In the genomic region with DNA sequence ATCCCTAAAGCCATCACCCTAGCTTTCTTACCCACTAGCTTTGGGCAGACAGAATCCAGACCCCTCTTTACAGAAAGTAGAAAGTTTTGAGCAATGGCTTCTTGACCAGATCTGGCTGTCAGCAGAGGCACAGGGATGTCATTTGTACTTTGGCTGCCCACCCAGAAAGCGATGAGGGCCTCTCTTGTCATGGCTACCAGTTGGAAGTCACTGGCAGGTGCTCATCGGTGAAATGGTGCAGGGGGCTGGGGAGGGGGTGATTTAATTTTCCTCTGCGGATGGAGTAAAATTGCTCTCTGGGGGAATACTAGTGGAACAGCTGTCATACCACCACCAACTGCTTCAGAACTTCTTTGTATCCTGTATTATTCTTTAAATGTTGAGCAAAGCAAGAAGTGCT, we compare ENCODE assay signal across 15 cellular contexts.
DNase-seq lines count a peak whose midpoint lies in the region; ATAC-seq lines count a peak whose summit lies in the region.
"Had no signal": no experiment of that assay in that cellular context is flagged by ENCODE, and none has a peak within 500 bp of the region (broad histone marks: within the 10 kb centered on the region; RNA-seq: fewer than 3 reads in every experiment).

No MANE protein-coding gene starts in this region.

- H3K27ac Mint-ChIP-seq in natural killer cell treated with Interleukin-12 subunit alpha and Interleukin-12 subunit beta and Interleukin-15 and Interleukin-18, amount 100 ng/mL, for 72 hours = no peak overlapping the region
- H3K27ac Mint-ChIP-seq: CD4-positive, alpha-beta T cell; GM23338 had no signal

- peak; percentile 37 for DNase-seq in NCI-H1436 (lab: John Stamatoyannopoulos, UW)
- DNase-seq in NCI-H1436 treated with DMSO at 0.1 percent for 48 hours (lab: John Stamatoyannopoulos, UW) = no peak
- peak; percentile 55 for DNase-seq in NCI-H2171 (lab: John Stamatoyannopoulos, UW)
- peak; percentile 86 for DNase-seq in SK-N-DZ (ENCODE audit: low spot score)
- peak; percentile 23 for DNase-seq in myocyte (ENCODE audit: low read depth)
- no peak for DNase-seq in stimulated activated CD4-positive, alpha-beta T cell treated with anti-CD3 and anti-CD28 coated beads, Interleukin-4, amount 100 ng/mL, for 24 hours
- DNase-seq in natural killer cell treated with Interleukin-12 subunit alpha and Interleukin-12 subunit beta and Interleukin-15 and Interleukin-18, amount 100 ng/mL, for 72 hours (ENCODE audit: low spot score) = no peak
- DNase-seq in stimulated activated CD4-positive, alpha-beta T cell treated with anti-CD3 and anti-CD28 coated beads, Interleukin-4, amount 100 ng/mL, for 1 hour = no peak
- DNase-seq: 8988T; Caco-2; CD4-positive, alpha-beta T cell; DMS79 treated with DMSO at 0.1 percent for 48 hours; GF-D8; HCEC 1CT had no signal

- no peak for ATAC-seq in natural killer cell treated with Interleukin-12 subunit alpha and Interleukin-12 subunit beta and Interleukin-15 and Interleukin-18, amount 100 ng/mL, for 72 hours
- ATAC-seq: GM23338 had no signal

- H3K9me3 Mint-ChIP-seq in natural killer cell treated with Interleukin-12 subunit alpha and Interleukin-12 subunit beta and Interleukin-15 and Interleukin-18, amount 100 ng/mL, for 72 hours = peaks cover 9% of the 10 kb centered on the region
- H3K9me3 Mint-ChIP-seq: CD4-positive, alpha-beta T cell; GM23338 had no signal

- H3K4me3 Mint-ChIP-seq in natural killer cell treated with Interleukin-12 subunit alpha and Interleukin-12 subunit beta and Interleukin-15 and Interleukin-18, amount 100 ng/mL, for 72 hours = no peak overlapping the region
- H3K4me3 Mint-ChIP-seq: CD4-positive, alpha-beta T cell; GM23338 had no signal

- no peaks in the 10 kb centered on the region for H3K27me3 Mint-ChIP-seq in natural killer cell treated with Interleukin-12 subunit alpha and Interleukin-12 subunit beta and Interleukin-15 and Interleukin-18, amount 100 ng/mL, for 72 hours
- H3K27me3 Mint-ChIP-seq: CD4-positive, alpha-beta T cell had no signal

- no peaks in the 10 kb centered on the region for H3K4me1 Mint-ChIP-seq in natural killer cell treated with Interleukin-12 subunit alpha and Interleukin-12 subunit beta and Interleukin-15 and Interleukin-18, amount 100 ng/mL, for 72 hours (ENCODE audit: low read depth in 2 of 2)

- no peaks in the 10 kb centered on the region for H3K36me3 Mint-ChIP-seq in natural killer cell treated with Interleukin-12 subunit alpha and Interleukin-12 subunit beta and Interleukin-15 and Interleukin-18, amount 100 ng/mL, for 72 hours

Comparison
In these comparisons a context has a peak if more than half of its experiments do, and no peak if none do; other contexts are left out.
1. DNase-seq: peak in NCI-H1436 (single experiment), NCI-H2171 (single experiment), SK-N-DZ (single experiment) and myocyte (single experiment); none in NCI-H1436 treated with DMSO at 0.1 percent for 48 hours (single experiment), stimulated activated CD4-positive, alpha-beta T cell treated with anti-CD3 and anti-CD28 coated beads, Interleukin-4, amount 100 ng/mL, for 24 hours (single experiment), natural killer cell treated with Interleukin-12 subunit alpha and Interleukin-12 subunit beta and Interleukin-15 and Interleukin-18, amount 100 ng/mL, for 72 hours (single experiment) and stimulated activated CD4-positive, alpha-beta T cell treated with anti-CD3 and anti-CD28 coated beads, Interleukin-4, amount 100 ng/mL, for 1 hour (single experiment).